In the genomic region with DNA sequence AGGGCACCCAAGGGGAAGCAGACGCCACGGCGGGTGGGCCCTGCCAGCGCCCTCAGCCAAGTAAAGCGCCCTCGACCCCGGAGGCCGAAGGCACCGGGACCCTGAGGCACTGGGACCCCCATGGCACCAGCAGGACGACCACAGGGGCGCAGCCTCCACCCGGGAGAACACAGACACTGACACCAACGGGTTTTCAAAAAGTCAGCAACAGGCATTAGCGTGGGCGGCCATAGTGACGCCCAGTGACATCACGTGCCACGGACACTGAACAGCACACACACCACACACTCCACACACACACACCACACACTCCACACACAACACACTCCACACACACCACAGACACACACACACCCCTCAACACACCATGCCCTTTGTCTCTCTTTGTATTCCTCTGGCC, we compare ENCODE assay signal across 19 cellular contexts. TPM values are rescaled to one million over a fixed set of nuclear protein-coding genes. Genes with fewer than 3 reads are reported as not detected.
"Had no signal": no experiment of that assay in that cellular context is flagged by ENCODE, and none has a peak within 500 bp of the region (broad histone marks: within the 10 kb centered on the region; RNA-seq: fewer than 3 reads in every experiment).

No MANE protein-coding gene starts in this region.

RNA-seq across cellular contexts. Expression of a gene that starts 4.6 kb away (rescaled TPM):
- total RNA-seq: activated CD4-positive, alpha-beta T cell treated with anti-CD3 and anti-CD28 coated beads, Interleukin-2, amount 10 ng/mL, durations not matched to agents 7 days and 5 days; activated naive CD4-positive, alpha-beta T cell treated with anti-CD3 and anti-CD28 coated beads for 36 hours; activated naive CD8-positive, alpha-beta T cell treated with anti-CD3 and anti-CD28 coated beads for 36 hours; ascending aorta; cardiac septum; cerebellum; fibroblast of villous mesenchyme; gastroesophageal sphincter; hepatocyte; left ventricle myocardium superior; lung microvascular endothelial cell; mesothelial cell of epicardium; naive thymus-derived CD4-positive, alpha-beta T cell; neural crest cell; pancreas; prostate gland; sciatic nerve; transverse colon; urinary bladder had no signal
- polyA plus RNA-seq: hepatocyte; naive thymus-derived CD4-positive, alpha-beta T cell; pancreas; urinary bladder had no signal
